ENCODE assay signal across 1 cellular context in genomic region chr12:120381752-120382419, GRCh38.
A peak's percentile ranks its signal among the peaks of the same experiment; 100 is the strongest.
TF ChIP-seq lines count a peak whose summit lies in the region.

No MANE protein-coding gene starts in this region.

TF ChIP-seq in K562, 482 proteins besides CTCF, POLR2A, EP300 and RAD21 (continued from another document and continues in another):
- TF ChIP-seq USF1 (CRISPR knock-in tag; IDR thresholded peaks at IDR 0.05) (peak; percentile 58), IRF9 (tag; IDR thresholded peaks at IDR 0.05) (no peak), CBX3 (IDR thresholded peaks at IDR 0.05; ENCODE audit: borderline replicate concordance in 1 of 2, low read length in 2 of 2) (no peak), HNRNPL (IDR thresholded peaks at IDR 0.05; ENCODE audit: low read depth, low read length) (no peak), ZBED1 (IDR thresholded peaks at IDR 0.05) (no peak), LCOR (CRISPR knock-in tag; IDR thresholded peaks at IDR 0.05) (no peak), IFI16 (CRISPR knock-in tag; IDR thresholded peaks at IDR 0.05) (no peak), GTF2F1 (IDR thresholded peaks at IDR 0.05; ENCODE audit: low read depth, low read length) (no peak), IRF2 (CRISPR knock-in tag; IDR thresholded peaks at IDR 0.05) (no peak), ZNF444 (CRISPR knock-in tag; IDR thresholded peaks at IDR 0.05) (no peak), COPS2 (conservative IDR thresholded peaks at IDR 0.05) (no peak), SAFB (IDR thresholded peaks at IDR 0.05; ENCODE audit: borderline replicate concordance, low read depth, low read length) (no peak), NCOA2 (IDR thresholded peaks at IDR 0.05; ENCODE audit: partially characterized antibody in 2 of 2) (no peak), E2F4 (CRISPR knock-in tag; IDR thresholded peaks at IDR 0.05; ENCODE audit: low read depth) (no peak), PURB (CRISPR knock-in tag; IDR thresholded peaks at IDR 0.05; ENCODE audit: low read depth) (no peak), BRF2 (IDR thresholded peaks at IDR 0.05; ENCODE audit: borderline replicate concordance, insufficient read depth, insufficient read length) (no peak), ZNF274 (IDR thresholded peaks at IDR 0.05; ENCODE audit: borderline replicate concordance, low read depth, low read length) (no peak), NFXL1 (CRISPR knock-in tag; IDR thresholded peaks at IDR 0.05) (no peak), TOE1 (IDR thresholded peaks at IDR 0.05; ENCODE audit: borderline replicate concordance) (peak; percentile 73; the same call in 1 of the 2 replicates), TOE1 (CRISPR knock-in tag; IDR thresholded peaks at IDR 0.05; ENCODE audit: borderline replicate concordance, low read depth) (no peak), MLX (CRISPR knock-in tag; conservative IDR thresholded peaks at IDR 0.05) (no peak), JUNB (CRISPR knock-in tag; conservative IDR thresholded peaks at IDR 0.05) (0 out of 2 replicates have a peak, but pooled peaks have one; percentile 43), BRD4 (IDR thresholded peaks at IDR 0.05) (no peak), TSC22D4 (tag; IDR thresholded peaks at IDR 0.05) (no peak), ZNF324 (CRISPR knock-in tag; IDR thresholded peaks at IDR 0.05) (no peak), KAT2B (IDR thresholded peaks at IDR 0.05; ENCODE audit: low read depth, low read length) (no peak), GABPB2 (CRISPR knock-in tag; conservative IDR thresholded peaks at IDR 0.05) (no peak), BRD9 (IDR thresholded peaks at IDR 0.05; ENCODE audit: low read depth, partially characterized antibody) (no peak), POLR2AphosphoS5 (IDR thresholded peaks at IDR 0.05; ENCODE audit: control insufficient read depth, insufficient read depth, low read depth, low read length) (peak; percentile 31; the same call in 1 of the 2 replicates), MIER1 (IDR thresholded peaks at IDR 0.05; ENCODE audit: low read depth) (no peak), ZHX1 (conservative IDR thresholded peaks at IDR 0.05; ENCODE audit: low read length) (no peak), RB1 (IDR thresholded peaks at IDR 0.05; ENCODE audit: low read depth) (no peak), ZNF217 (CRISPR knock-in tag; IDR thresholded peaks at IDR 0.05) (no peak), ZNF639 (CRISPR knock-in tag; conservative IDR thresholded peaks at IDR 0.05 in 1 of 2, IDR thresholded peaks at IDR 0.05 in 1 of 2) (no peak), PATZ1 (CRISPR knock-in tag; IDR thresholded peaks at IDR 0.05; ENCODE audit: borderline replicate concordance) (no peak), GMEB1 (CRISPR knock-in tag; IDR thresholded peaks at IDR 0.05) (no peak), NRF1 (conservative IDR thresholded peaks at IDR 0.05 in 1 of 2, IDR thresholded peaks at IDR 0.05 in 1 of 2) (peak; percentile 42 to 50; a peak in 2 of 4 replicates), STAT5B (CRISPR knock-in tag; IDR thresholded peaks at IDR 0.05) (no peak), PHTF2 (CRISPR knock-in tag; IDR thresholded peaks at IDR 0.05) (no peak), CBX5 (IDR thresholded peaks at IDR 0.05; ENCODE audit: borderline replicate concordance, low read depth) (no peak), TAL1 (IDR thresholded peaks at IDR 0.05) (peak; percentile 71), ZBTB33 (CRISPR knock-in tag; IDR thresholded peaks at IDR 0.05) (no peak), FOS (IDR thresholded peaks at IDR 0.05; ENCODE audit: extremely low read depth, insufficient read length) (peak; percentile 17), GABPB1 (CRISPR knock-in tag; IDR thresholded peaks at IDR 0.05) (no peak), ASH1L (IDR thresholded peaks at IDR 0.05; ENCODE audit: borderline replicate concordance, low read depth, partially characterized antibody) (no peak), CHD4 (IDR thresholded peaks at IDR 0.05; ENCODE audit: insufficient read depth, insufficient replicate concordance, low read depth, low read length, poor library complexity, severe bottlenecking) (no peak), ZNF57 (CRISPR knock-in tag; IDR thresholded peaks at IDR 0.05) (no peak), NFE2L1 (tag; IDR thresholded peaks at IDR 0.05; ENCODE audit: borderline replicate concordance, low read depth) (no peak), ZNF239 (CRISPR knock-in tag; IDR thresholded peaks at IDR 0.05) (no peak), ZNF197 (CRISPR knock-in tag; IDR thresholded peaks at IDR 0.05; ENCODE audit: low read depth) (no peak), PBX2 (CRISPR knock-in tag; IDR thresholded peaks at IDR 0.05; ENCODE audit: low read depth) (no peak), PBX2 (tag; conservative IDR thresholded peaks at IDR 0.05; ENCODE audit: low read depth) (peak; percentile 80), TBP (optimal IDR thresholded peaks at IDR 0.05; ENCODE audit: low read depth, low read length) (no peak)
